In genomic region chr5:56856779-56857178, GRCh38 we compare ENCODE assay signal across 3 cellular contexts.
TF ChIP-seq lines count a peak whose summit lies in the region.

No MANE protein-coding gene starts in this region.

TF ChIP-seq in SK-N-SH, 30 proteins besides CTCF, POLR2A, EP300 and RAD21:
- TF ChIP-seq ELF1 (IDR thresholded peaks at IDR 0.05) (no peak), MXI1 (IDR thresholded peaks at IDR 0.05; ENCODE audit: low read depth, low read length) (no peak), FOXM1 (IDR thresholded peaks at IDR 0.05; ENCODE audit: low read depth) (no peak), TEAD4 (IDR thresholded peaks at IDR 0.05; ENCODE audit: borderline replicate concordance, insufficient read depth) (no peak), USF1 (IDR thresholded peaks at IDR 0.05; ENCODE audit: borderline replicate concordance, low read depth) (no peak), ZBTB33 (IDR thresholded peaks at IDR 0.05; ENCODE audit: borderline replicate concordance, low read depth) (no peak)

TF ChIP-seq in SK-N-SH treated with all-trans-retinoic acid at 6 μM for 48 hours, 23 proteins besides CTCF, POLR2A, EP300 and RAD21:
- TF ChIP-seq CSDC2 (CRISPR knock-in tag; IDR thresholded peaks at IDR 0.05), result no peak
- TF ChIP-seq ZC3H10 (CRISPR knock-in tag; IDR thresholded peaks at IDR 0.05), result no peak
- TF ChIP-seq ISL1 (CRISPR knock-in tag; IDR thresholded peaks at IDR 0.05), result no peak
- TF ChIP-seq GLIS3 (CRISPR knock-in tag; IDR thresholded peaks at IDR 0.05), result no peak
- TF ChIP-seq ESRRG (CRISPR knock-in tag; IDR thresholded peaks at IDR 0.05), result no peak
- no peak for TF ChIP-seq PATZ1 (CRISPR knock-in tag; IDR thresholded peaks at IDR 0.05; ENCODE audit: borderline replicate concordance)
- no peak for TF ChIP-seq TOX (CRISPR knock-in tag; IDR thresholded peaks at IDR 0.05; ENCODE audit: borderline replicate concordance)
- no peak for TF ChIP-seq CSRNP3 (CRISPR knock-in tag; IDR thresholded peaks at IDR 0.05)
- TF ChIP-seq PPARA (CRISPR knock-in tag; IDR thresholded peaks at IDR 0.05; ENCODE audit: borderline replicate concordance), result no peak
- no peak for TF ChIP-seq ZFP3 (CRISPR knock-in tag; IDR thresholded peaks at IDR 0.05)

TF ChIP-seq in IMR-90, 13 proteins besides CTCF, POLR2A, EP300 and RAD21:
- TF ChIP-seq MAZ (IDR thresholded peaks at IDR 0.05; ENCODE audit: borderline replicate concordance, low read depth, low read length) (no peak), FOS (IDR thresholded peaks at IDR 0.05; ENCODE audit: low read depth, low read length) (no peak), BHLHE40 (IDR thresholded peaks at IDR 0.05; ENCODE audit: low read depth, low read length) (no peak), ELK1 (IDR thresholded peaks at IDR 0.05; ENCODE audit: borderline replicate concordance, low read depth, low read length) (no peak), MXI1 (IDR thresholded peaks at IDR 0.05; ENCODE audit: borderline replicate concordance, low read depth, low read length) (no peak), SMC3 (IDR thresholded peaks at IDR 0.05; ENCODE audit: low read depth, low read length) (no peak), RFX5 (IDR thresholded peaks at IDR 0.05; ENCODE audit: low read depth, low read length) (no peak), CEBPB (IDR thresholded peaks at IDR 0.05; ENCODE audit: low read depth, low read length) (no peak), CHD1 (IDR thresholded peaks at IDR 0.05; ENCODE audit: low read depth, low read length) (no peak), USF2 (IDR thresholded peaks at IDR 0.05; ENCODE audit: low read depth, low read length) (no peak), MAFK (IDR thresholded peaks at IDR 0.05; ENCODE audit: low read depth, low read length) (no peak), NFE2L2 (IDR thresholded peaks at IDR 0.05; ENCODE audit: low read depth, low read length) (no peak), RCOR1 (IDR thresholded peaks at IDR 0.05; ENCODE audit: insufficient replicate concordance, low read length) (no peak)
